In the genomic region with DNA sequence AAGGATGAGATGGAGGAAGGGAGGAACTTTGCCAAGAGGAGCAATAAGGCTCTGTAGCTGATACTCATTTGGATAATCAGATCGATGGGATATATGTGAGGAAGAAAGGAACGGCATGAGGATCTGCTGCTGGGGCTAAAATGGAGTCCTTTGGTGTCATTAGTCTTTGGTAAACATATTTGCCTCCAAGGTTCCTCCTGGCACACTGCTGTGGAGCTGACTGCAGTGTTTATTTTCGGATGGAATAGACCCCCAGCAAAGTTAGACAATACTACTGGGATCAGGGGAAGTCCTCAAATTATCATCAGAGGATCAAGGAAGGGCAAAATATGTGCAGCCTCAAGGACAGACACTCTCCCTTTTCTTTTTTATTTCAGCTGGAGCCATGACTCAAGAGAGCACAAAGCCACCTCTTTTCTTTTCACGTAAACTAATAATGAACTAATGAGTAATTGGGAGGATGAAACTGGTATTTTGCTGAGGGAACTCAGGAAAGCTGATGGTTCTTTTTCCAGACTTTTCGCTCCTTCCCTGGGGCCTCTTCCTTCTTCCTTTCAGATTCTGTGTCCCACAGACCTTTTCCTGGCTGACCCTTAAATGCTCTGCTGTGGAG, we compare ENCODE assay signal across 1 cellular context.
TF ChIP-seq lines count a peak whose summit lies in the region.

No MANE protein-coding gene starts in this region.

TF ChIP-seq in HepG2, 621 proteins besides CTCF, POLR2A, EP300 and RAD21:
- TF ChIP-seq MAZ (IDR thresholded peaks at IDR 0.05; ENCODE audit: borderline replicate concordance, low read depth, low read length) = no peak
- TF ChIP-seq MAZ (CRISPR knock-in tag; IDR thresholded peaks at IDR 0.05; ENCODE audit: low read depth) = no peak
- no peak for TF ChIP-seq SMAD1 (CRISPR knock-in tag; IDR thresholded peaks at IDR 0.05; ENCODE audit: borderline replicate concordance, low read depth)
- no peak for TF ChIP-seq RFXANK (CRISPR knock-in tag; IDR thresholded peaks at IDR 0.05)
- no peak for TF ChIP-seq ASH2L (IDR thresholded peaks at IDR 0.05; ENCODE audit: insufficient read length, low read depth, low read length)
- TF ChIP-seq ZNF737 (CRISPR knock-in tag; IDR thresholded peaks at IDR 0.05; ENCODE audit: borderline replicate concordance) = no peak
- TF ChIP-seq ZNF550 (CRISPR knock-in tag; IDR thresholded peaks at IDR 0.05; ENCODE audit: borderline replicate concordance) = no peak
- TF ChIP-seq GLI4 (CRISPR knock-in tag; IDR thresholded peaks at IDR 0.05; ENCODE audit: borderline replicate concordance) = no peak
- TF ChIP-seq, protein P1, sequence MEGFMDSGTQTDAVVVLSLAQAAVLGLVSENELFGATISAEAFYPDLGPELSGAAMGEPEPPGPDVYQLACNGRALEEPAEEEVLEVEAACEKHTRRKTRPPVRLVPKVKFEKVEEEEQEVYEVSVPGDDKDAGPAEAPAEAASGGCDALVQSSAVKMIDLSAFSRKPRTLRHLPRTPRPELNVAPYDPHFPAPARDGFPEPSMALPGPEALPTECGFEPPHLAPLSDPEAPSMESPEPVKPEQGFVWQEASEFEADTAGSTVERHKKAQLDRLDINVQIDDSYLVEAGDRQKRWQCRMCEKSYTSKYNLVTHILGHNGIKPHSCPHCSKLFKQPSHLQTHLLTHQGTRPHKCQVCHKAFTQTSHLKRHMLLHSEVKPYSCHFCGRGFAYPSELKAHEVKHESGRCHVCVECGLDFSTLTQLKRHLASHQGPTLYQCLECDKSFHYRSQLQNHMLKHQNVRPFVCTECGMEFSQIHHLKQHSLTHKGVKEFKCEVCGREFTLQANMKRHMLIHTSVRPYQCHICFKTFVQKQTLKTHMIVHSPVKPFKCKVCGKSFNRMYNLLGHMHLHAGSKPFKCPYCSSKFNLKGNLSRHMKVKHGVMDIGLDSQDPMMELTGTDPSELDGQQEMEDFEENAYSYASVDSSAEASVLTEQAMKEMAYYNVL (CRISPR knock-in tag; IDR thresholded peaks at IDR 0.05; ENCODE audit: borderline replicate concordance) = no peak
- TF ChIP-seq NCOA1 (CRISPR knock-in tag; IDR thresholded peaks at IDR 0.05) = no peak
- TF ChIP-seq SIN3A (IDR thresholded peaks at IDR 0.05; ENCODE audit: borderline replicate concordance, low read depth, low read length) = no peak
- no peak for TF ChIP-seq HNRNPUL1 (IDR thresholded peaks at IDR 0.05; ENCODE audit: low read depth, low read length)
- TF ChIP-seq, protein P2, sequence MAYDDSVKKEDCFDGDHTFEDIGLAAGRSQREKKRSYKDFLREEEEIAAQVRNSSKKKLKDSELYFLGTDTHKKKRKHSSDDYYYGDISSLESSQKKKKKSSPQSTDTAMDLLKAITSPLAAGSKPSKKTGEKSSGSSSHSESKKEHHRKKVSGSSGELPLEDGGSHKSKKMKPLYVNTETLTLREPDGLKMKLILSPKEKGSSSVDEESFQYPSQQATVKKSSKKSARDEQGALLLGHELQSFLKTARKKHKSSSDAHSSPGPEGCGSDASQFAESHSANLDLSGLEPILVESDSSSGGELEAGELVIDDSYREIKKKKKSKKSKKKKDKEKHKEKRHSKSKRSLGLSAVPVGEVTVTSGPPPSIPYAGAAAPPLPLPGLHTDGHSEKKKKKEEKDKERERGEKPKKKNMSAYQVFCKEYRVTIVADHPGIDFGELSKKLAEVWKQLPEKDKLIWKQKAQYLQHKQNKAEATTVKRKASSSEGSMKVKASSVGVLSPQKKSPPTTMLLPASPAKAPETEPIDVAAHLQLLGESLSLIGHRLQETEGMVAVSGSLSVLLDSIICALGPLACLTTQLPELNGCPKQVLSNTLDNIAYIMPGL (CRISPR knock-in tag; IDR thresholded peaks at IDR 0.05; ENCODE audit: borderline replicate concordance in 1 of 2, low read depth in 1 of 2) = no peak
- TF ChIP-seq ZNF101 (CRISPR knock-in tag; IDR thresholded peaks at IDR 0.05; ENCODE audit: borderline replicate concordance, low read depth) = no peak
- no peak for TF ChIP-seq SETDB1 (CRISPR knock-in tag; IDR thresholded peaks at IDR 0.05; ENCODE audit: borderline replicate concordance)
- no peak for TF ChIP-seq FOXO1 (CRISPR knock-in tag; IDR thresholded peaks at IDR 0.05)
- TF ChIP-seq BRD4 (CRISPR knock-in tag; IDR thresholded peaks at IDR 0.05) = no peak
- no peak for TF ChIP-seq CBX5 (CRISPR knock-in tag; IDR thresholded peaks at IDR 0.05; ENCODE audit: borderline replicate concordance)
- TF ChIP-seq ZNF570 (CRISPR knock-in tag; IDR thresholded peaks at IDR 0.05; ENCODE audit: borderline replicate concordance) = no peak
